Comparison of ENCODE assay signal across 27 cellular contexts in the genomic region with DNA sequence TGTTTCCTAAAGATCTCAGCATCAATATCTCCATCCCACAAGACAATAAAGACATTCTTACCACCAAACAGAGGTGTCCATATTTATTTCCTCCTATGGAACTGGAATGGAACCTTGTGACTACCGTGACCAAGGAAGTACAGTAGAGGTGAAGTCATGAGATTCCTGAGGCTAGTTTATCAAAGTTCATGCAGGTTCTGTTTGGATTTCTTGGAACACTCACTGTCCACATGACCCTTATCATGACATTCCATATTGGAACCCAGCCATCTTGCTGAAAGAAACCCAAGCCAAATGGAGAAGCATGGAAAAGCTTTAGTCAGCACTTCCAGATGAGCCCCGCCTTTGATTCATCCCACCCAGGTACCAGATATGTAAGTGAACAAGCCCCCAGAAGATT.
"Had no signal": no experiment of that assay in that cellular context is flagged by ENCODE, and none has a peak within 500 bp of the region (broad histone marks: within the 10 kb centered on the region; RNA-seq: fewer than 3 reads in every experiment).

No MANE protein-coding gene starts in this region.

- ATAC-seq: activated CD4-positive, alpha-beta T cell treated with anti-CD3 and anti-CD28 coated beads for 36 hours; activated CD8-positive, alpha-beta T cell treated with anti-CD3 and anti-CD28 coated beads for 36 hours; activated T-cell treated with anti-CD3 and anti-CD28 coated beads, Interleukin-2, amount 50 U/mL, for 4 hours; activated T-helper 17 cell treated with anti-CD3 and anti-CD28 coated beads, Interleukin-2, amount 50 U/mL, for 72 hours; effector memory CD8-positive, alpha-beta T cell; foreskin keratinocyte; gastrocnemius medialis; heart left ventricle had no signal

- H3K4me1 ChIP-seq: esophagus muscularis mucosa, foreskin keratinocyte, gastrocnemius medialis, heart left ventricle had no signal

- H3K27me3 ChIP-seq: brain microvascular endothelial cell, esophagus muscularis mucosa, foreskin keratinocyte, gastrocnemius medialis, heart left ventricle had no signal

- DNase-seq: activated CD4-positive, alpha-beta T cell treated with anti-CD3 and anti-CD28 coated beads for 36 hours; activated CD4-positive, alpha-beta T cell treated with anti-CD3 and anti-CD28 coated beads, Interleukin-2, amount 10 ng/mL, durations not matched to agents 7 days and 5 days; activated CD4-positive, alpha-beta T cell treated with anti-CD3 and anti-CD28 coated beads, Interleukin-2, amount 50 U/mL, for 4 hours; activated CD4-positive, CD25-positive, alpha-beta regulatory T cell; activated CD4-positive, CD25-positive, alpha-beta regulatory T cell treated with anti-CD3 and anti-CD28 coated beads, Interleukin-2, amount 50 U/mL, for 72 hours; activated CD8-positive, alpha-beta memory T cell treated with anti-CD3 and anti-CD28 coated beads for 24 hours; activated CD8-positive, alpha-beta T cell treated with anti-CD3 and anti-CD28 coated beads for 36 hours; activated effector memory CD4-positive, alpha-beta T cell treated with Interleukin-2 at 50 U/mL for 16 hours; activated gamma-delta T cell treated with Interleukin-2 at 50 U/mL for 16 hours; activated naive CD4-positive, alpha-beta T cell treated with anti-CD3 and anti-CD28 coated beads, Interleukin-2, amount 50 U/mL, for 16 hours; activated naive CD4-positive, alpha-beta T cell treated with Interleukin-2 at 50 U/mL for 16 hours; activated T-cell treated with anti-CD3 and anti-CD28 coated beads, Interleukin-2, amount 50 U/mL, for 4 hours; amniotic stem cell; aorta; brain microvascular endothelial cell; dorsolateral prefrontal cortex; effector memory CD8-positive, alpha-beta T cell; erythroblast; foreskin keratinocyte; gastrocnemius medialis; glutamatergic neuron; heart left ventricle; T-helper 2 cell had no signal

- H3K36me3 ChIP-seq: brain microvascular endothelial cell, esophagus muscularis mucosa, gastrocnemius medialis, heart left ventricle had no signal

- FAIRE-seq: bronchial epithelial cell had no signal

- H3K4me3 ChIP-seq: coronary artery, dorsolateral prefrontal cortex, esophagus muscularis mucosa, gastrocnemius medialis, heart left ventricle had no signal

- H3K9me3 ChIP-seq: esophagus muscularis mucosa, gastrocnemius medialis, heart left ventricle had no signal

- H3K27ac ChIP-seq: brain microvascular endothelial cell, coronary artery, dorsolateral prefrontal cortex, esophagus muscularis mucosa, foreskin keratinocyte, gastrocnemius medialis, heart left ventricle had no signal
